In genomic region chr3:24680214-24680967, GRCh38 we compare ENCODE assay signal across 8 cellular contexts.
DNase-seq lines count a peak whose midpoint lies in the region; ATAC-seq and TF ChIP-seq lines count a peak whose summit lies in the region.

No MANE protein-coding gene starts in this region.

- no peak overlapping the region for H2BK5ac ChIP-seq in IMR-90 (ENCODE audit: low read depth, low read length, poor library complexity, severe bottlenecking)

- H3K18ac ChIP-seq in IMR-90 (ENCODE audit: low read depth, low read length), result no peak overlapping the region

- DNase-seq in NCI-H1417 (lab: John Stamatoyannopoulos, UW) (peak in 2 of 3 experiments; percentile 28 to 35), NCI-H1417 treated with DMSO at 0.1 percent for 48 hours (lab: John Stamatoyannopoulos, UW) (no peak), IMR-90 (no peak), SW480 (ENCODE audit: low spot score) (peak; percentile 40), coronary artery (ENCODE audit: low spot score) (no peak), medulla oblongata (ENCODE audit: extremely low spot score) (peak; percentile 52)
- peak; percentile 14 to 64 for DNase-seq in stimulated activated effector memory CD8-positive, alpha-beta T cell treated with anti-CD3 and anti-CD28 coated beads, Interleukin-12 subunit alpha, Interleukin-12 subunit beta, amount 100 ng/mL, for 72 hours (ENCODE audit: low spot score in 2 of 2)

- intact Hi-C loops in IMR-90 (cut with micrococcal nuclease), result loop anchor here (10.0 kb wide), 1 partner anchor 766 kb away; the partner anchor contains the start of genes NKIRAS1 and RPL15

- H3K4me1 ChIP-seq in IMR-90 (ENCODE audit: control insufficient read depth, insufficient read depth, low read length), result peaks cover 2% of the 10 kb centered on the region; the same call in 1 of the 2 replicates

- H3K56ac ChIP-seq in IMR-90 (ENCODE audit: extremely low read depth, insufficient read depth, low read length), result no peak overlapping the region

- H3K4me3 ChIP-seq in IMR-90 (ENCODE audit: insufficient read depth, low read depth, low read length) (no peak overlapping the region), coronary artery (no peak overlapping the region)

- no peak overlapping the region for H4K8ac ChIP-seq in IMR-90 (ENCODE audit: low read depth in 2 of 2, low read length in 2 of 2)

- H3K9me3 ChIP-seq in IMR-90 (ENCODE audit: control insufficient read depth, insufficient read depth, low read length), result no peaks in the 10 kb centered on the region

- in situ Hi-C loops in IMR-90 (cut with MboI; ENCODE audit: low sequenced_read_pairs), result loop anchor here (10.0 to 25.0 kb wide), 3 partner anchors 436 to 793 kb away; no protein-coding TSS in a partner anchor

- no peak overlapping the region for H3K9ac ChIP-seq in IMR-90 (ENCODE audit: low read depth, low read length)

- CTCF ChIA-PET in IMR-90 (lab: Yijun Ruan, JAX), result interaction anchor here (0.6 to 0.8 kb wide), 4 partner anchors 19 to 689 kb away, joined by 3 to 4 read pairs (median 3); no protein-coding TSS in a partner anchor

- BruUV-seq in IMR-90 (replicated peaks; lab: Mats Ljungman, UMichigan), result no TSS peak

- H3K27ac ChIP-seq in IMR-90 (ENCODE audit: insufficient read depth, low read length), result no peak overlapping the region
- H3K27ac ChIP-seq in coronary artery, result no peak overlapping the region

- no peak overlapping the region for H3K23ac ChIP-seq in IMR-90 (ENCODE audit: low read depth, low read length)

- H3K27me3 ChIP-seq in IMR-90 (ENCODE audit: control insufficient read depth, insufficient read depth, low read length), result peaks cover 3% of the 10 kb centered on the region; the same call in 1 of the 2 replicates

- no peaks in the 10 kb centered on the region for H3K9me1 ChIP-seq in IMR-90 (ENCODE audit: insufficient read depth, low read length)

- no peak overlapping the region for H3K27ac Mint-ChIP-seq in stimulated activated effector memory CD8-positive, alpha-beta T cell treated with anti-CD3 and anti-CD28 coated beads, Interleukin-12 subunit alpha, Interleukin-12 subunit beta, amount 100 ng/mL, for 72 hours

- no peak overlapping the region for H3K4me2 ChIP-seq in IMR-90 (ENCODE audit: low read depth, low read length)

- no peaks in the 10 kb centered on the region for H3K36me3 Mint-ChIP-seq in stimulated activated effector memory CD8-positive, alpha-beta T cell treated with anti-CD3 and anti-CD28 coated beads, Interleukin-12 subunit alpha, Interleukin-12 subunit beta, amount 100 ng/mL, for 72 hours

- no peaks in the 10 kb centered on the region for H3K36me3 ChIP-seq in IMR-90 (ENCODE audit: control insufficient read depth, insufficient read depth, low read length)

- H2AK9ac ChIP-seq in IMR-90 (replicated peaks; ENCODE audit: low read depth, low read length, poor library complexity), result no peak overlapping the region

- POLR2A ChIA-PET in IMR-90 (lab: Charles Lee; ENCODE audit: unreplicated experiment), result no interaction called here

- H4K20me1 ChIP-seq in IMR-90 (ENCODE audit: insufficient read depth, low read length), result peaks cover 3% of the 10 kb centered on the region; the same call in 1 of the 2 replicates

- no peaks in the 10 kb centered on the region for H3K79me1 ChIP-seq in IMR-90 (ENCODE audit: low read depth in 1 of 2, low read length in 2 of 2)

- H3K4me3 Mint-ChIP-seq in stimulated activated effector memory CD8-positive, alpha-beta T cell treated with anti-CD3 and anti-CD28 coated beads, Interleukin-12 subunit alpha, Interleukin-12 subunit beta, amount 100 ng/mL, for 72 hours, result no peak overlapping the region

- no peaks in the 10 kb centered on the region for H3K9me3 Mint-ChIP-seq in stimulated activated effector memory CD8-positive, alpha-beta T cell treated with anti-CD3 and anti-CD28 coated beads, Interleukin-12 subunit alpha, Interleukin-12 subunit beta, amount 100 ng/mL, for 72 hours

- 79% methylated on average over 4 of the region's 9 CpGs; no CpG with 5 or more reads in 1 of the 2 experiments for WGBS in IMR-90 (ENCODE audit: extremely low coverage in 2 of 2, insufficient read length in 1 of 2), 2 experiments

- no peak overlapping the region for H3K14ac ChIP-seq in IMR-90 (replicated peaks; ENCODE audit: low read depth, low read length)

- dilution Hi-C loops in IMR-90 (cut with HindIII; ENCODE audit: low sequenced_read_pairs, unreplicated experiment), result no loop called here

- ATAC-seq in GM21737 (IDR thresholded peaks at IDR 0.05; ENCODE audit: unreplicated experiment) (peak; percentile 62), IMR-90 (ENCODE audit: low read depth) (no peak)
- no peak for ATAC-seq in stimulated activated effector memory CD8-positive, alpha-beta T cell treated with anti-CD3 and anti-CD28 coated beads, Interleukin-12 subunit alpha, Interleukin-12 subunit beta, amount 100 ng/mL, for 72 hours

- H2AK5ac ChIP-seq in IMR-90 (ENCODE audit: low read depth, low read length), result no peak overlapping the region

- no peak overlapping the region for H2BK20ac ChIP-seq in IMR-90 (ENCODE audit: low read depth, low read length)

- TF ChIP-seq CTCF in IMR-90 (conservative IDR thresholded peaks at IDR 0.05; ENCODE audit: low read depth, low read length) (peak; percentile 49), coronary artery (IDR thresholded peaks at IDR 0.05) (peak; percentile 69)

- no peak overlapping the region for H2BK120ac ChIP-seq in IMR-90 (ENCODE audit: low read depth, low read length)

- no peak overlapping the region for H2AFZ ChIP-seq in IMR-90 (replicated peaks; ENCODE audit: low read length, poor library complexity)

- H3K4ac ChIP-seq in IMR-90 (ENCODE audit: low read depth, low read length), result no peak overlapping the region

- H3K4me1 Mint-ChIP-seq in stimulated activated effector memory CD8-positive, alpha-beta T cell treated with anti-CD3 and anti-CD28 coated beads, Interleukin-12 subunit alpha, Interleukin-12 subunit beta, amount 100 ng/mL, for 72 hours, result peaks cover 13% of the 10 kb centered on the region

- H4K5ac ChIP-seq in IMR-90 (ENCODE audit: low read depth, low read length), result no peak overlapping the region

- H4K91ac ChIP-seq in IMR-90 (ENCODE audit: insufficient read depth, low read depth, low read length), result no peak overlapping the region

- H2BK15ac ChIP-seq in IMR-90 (ENCODE audit: low read depth, low read length), result no peak overlapping the region

- TF ChIP-seq POLR2A in IMR-90 (IDR thresholded peaks at IDR 0.05; ENCODE audit: low read depth, low read length), result no peak

- peak; percentile 30 for TF ChIP-seq RAD21 in IMR-90 (IDR thresholded peaks at IDR 0.05; ENCODE audit: low read length)

TF ChIP-seq in IMR-90, 13 proteins besides CTCF, POLR2A, EP300 and RAD21:
- peak; percentile 36; the same call in 1 of the 2 replicates for TF ChIP-seq SMC3 (IDR thresholded peaks at IDR 0.05; ENCODE audit: low read depth, low read length)
- TF ChIP-seq USF2 (IDR thresholded peaks at IDR 0.05; ENCODE audit: low read depth, low read length), result no peak

Comparison
In these comparisons a context has a peak if more than half of its experiments do, and no peak if none do; other contexts are left out.
1. DNase-seq: peak in NCI-H1417 (2 of 3), SW480 (single experiment), medulla oblongata (single experiment) and stimulated activated effector memory CD8-positive, alpha-beta T cell treated with anti-CD3 and anti-CD28 coated beads, Interleukin-12 subunit alpha, Interleukin-12 subunit beta, amount 100 ng/mL, for 72 hours (2 of 2); none in NCI-H1417 treated with DMSO at 0.1 percent for 48 hours (single experiment), IMR-90 (single experiment) and coronary artery (single experiment).